14 cellular contexts compared by ENCODE assay signal in the genomic region with DNA sequence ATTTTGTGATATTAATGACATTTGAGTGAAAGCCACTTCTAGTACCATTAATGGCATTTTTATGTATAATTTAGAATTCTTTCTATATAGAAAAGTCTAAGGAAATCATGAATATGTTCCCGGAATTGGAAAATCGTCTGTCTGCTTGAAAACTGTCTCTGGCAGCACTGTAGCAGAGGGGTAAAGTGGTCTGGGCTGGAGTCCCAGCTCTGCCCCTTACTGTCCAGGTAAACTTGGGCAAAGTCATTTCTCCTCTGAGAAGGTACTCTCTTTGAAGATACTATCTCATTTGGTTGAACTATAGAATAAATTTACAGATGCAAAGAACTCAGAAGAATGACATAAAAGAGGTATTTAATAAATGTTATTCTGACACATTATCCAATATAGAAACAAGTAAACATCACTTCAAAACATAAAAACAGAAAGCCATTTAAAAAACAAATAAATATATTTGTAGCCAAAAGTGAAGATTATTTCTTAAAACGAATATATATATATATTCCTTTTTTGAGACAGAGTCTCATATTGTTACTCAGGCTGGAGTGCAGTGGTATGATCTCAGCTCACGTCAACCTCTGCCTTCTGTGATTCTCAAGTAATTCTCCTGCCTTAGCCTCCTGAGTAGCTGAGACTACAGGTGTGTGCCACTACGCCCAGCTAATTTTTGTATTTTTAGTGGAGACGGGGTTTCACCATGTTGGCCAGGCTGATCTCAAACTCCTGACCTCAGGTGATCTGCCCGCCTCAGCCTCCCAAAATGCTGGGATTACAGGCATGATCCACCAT.
DNase-seq lines count a peak whose midpoint lies in the region; ATAC-seq and TF ChIP-seq lines count a peak whose summit lies in the region.
"Had no signal": no experiment of that assay in that cellular context is flagged by ENCODE, and none has a peak within 500 bp of the region (broad histone marks: within the 10 kb centered on the region; RNA-seq: fewer than 3 reads in every experiment).

No MANE protein-coding gene starts in this region.

- no peak for TF ChIP-seq POLR2A in NB4 (IDR thresholded peaks at IDR 0.05; ENCODE audit: extremely low read depth, insufficient read length)

- no peaks in the 10 kb centered on the region for H3K9me3 Mint-ChIP-seq in T-helper 2 cell treated with Interferon-gamma antibody and Interleukin-4, amounts not matched to agents 5 μg/mL and 100 μg/mL, for 36 hours
- H3K9me3 Mint-ChIP-seq in activated naive CD8-positive, alpha-beta T cell treated with anti-CD3 and anti-CD28 coated beads, Interleukin-2, amount 50 U/mL, for 24 hours, result no peaks in the 10 kb centered on the region
- H3K9me3 Mint-ChIP-seq in stimulated activated memory B cell treated with anti-CD40 and anti-IgM and Interleukin-4, amounts not matched to agents 10 μg/mL and 1 μg/mL and 100 μg/mL, for 72 hours, result no peaks in the 10 kb centered on the region
- no peaks in the 10 kb centered on the region for H3K9me3 Mint-ChIP-seq in progenitor cell of endocrine pancreas (ENCODE audit: low read depth)

- H3K4me3 ChIP-seq in NB4 (ENCODE audit: low read depth, low read length), result no peak overlapping the region
- H3K4me3 ChIP-seq: PC-9 had no signal

- H3K27me3 Mint-ChIP-seq in T-helper 2 cell treated with Interferon-gamma antibody and Interleukin-4, amounts not matched to agents 5 μg/mL and 100 μg/mL, for 36 hours (ENCODE audit: low read depth), result no peaks in the 10 kb centered on the region
- no peaks in the 10 kb centered on the region for H3K27me3 Mint-ChIP-seq in activated naive CD8-positive, alpha-beta T cell treated with anti-CD3 and anti-CD28 coated beads, Interleukin-2, amount 50 U/mL, for 24 hours
- H3K27me3 Mint-ChIP-seq in stimulated activated memory B cell treated with anti-CD40 and anti-IgM and Interleukin-4, amounts not matched to agents 10 μg/mL and 1 μg/mL and 100 μg/mL, for 72 hours, result no peaks in the 10 kb centered on the region
- H3K27me3 Mint-ChIP-seq in progenitor cell of endocrine pancreas, result no peaks in the 10 kb centered on the region

- H3K36me3 Mint-ChIP-seq in T-helper 2 cell treated with Interferon-gamma antibody and Interleukin-4, amounts not matched to agents 5 μg/mL and 100 μg/mL, for 36 hours (ENCODE audit: low read depth), result no peaks in the 10 kb centered on the region
- H3K36me3 Mint-ChIP-seq in activated naive CD8-positive, alpha-beta T cell treated with anti-CD3 and anti-CD28 coated beads, Interleukin-2, amount 50 U/mL, for 24 hours (ENCODE audit: low read depth), result no peaks in the 10 kb centered on the region
- H3K36me3 Mint-ChIP-seq in stimulated activated memory B cell treated with anti-CD40 and anti-IgM and Interleukin-4, amounts not matched to agents 10 μg/mL and 1 μg/mL and 100 μg/mL, for 72 hours, result no peaks in the 10 kb centered on the region
- H3K36me3 Mint-ChIP-seq in progenitor cell of endocrine pancreas (ENCODE audit: insufficient read depth), result no peaks in the 10 kb centered on the region

- H3K4me1 Mint-ChIP-seq in T-helper 2 cell treated with Interferon-gamma antibody and Interleukin-4, amounts not matched to agents 5 μg/mL and 100 μg/mL, for 36 hours (ENCODE audit: low read depth), result peaks cover 69% of the 10 kb centered on the region
- peaks cover 72% of the 10 kb centered on the region for H3K4me1 Mint-ChIP-seq in activated naive CD8-positive, alpha-beta T cell treated with anti-CD3 and anti-CD28 coated beads, Interleukin-2, amount 50 U/mL, for 24 hours
- H3K4me1 Mint-ChIP-seq in stimulated activated memory B cell treated with anti-CD40 and anti-IgM and Interleukin-4, amounts not matched to agents 10 μg/mL and 1 μg/mL and 100 μg/mL, for 72 hours, result peaks cover 71% of the 10 kb centered on the region
- peaks cover 2% of the 10 kb centered on the region for H3K4me1 Mint-ChIP-seq in progenitor cell of endocrine pancreas (ENCODE audit: low read depth)

- ATAC-seq in activated naive CD8-positive, alpha-beta T cell treated with anti-CD3 and anti-CD28 coated beads, Interleukin-2, amount 50 U/mL, for 24 hours, result no peak
- no peak for ATAC-seq in stimulated activated memory B cell treated with anti-CD40 and anti-IgM and Interleukin-4, amounts not matched to agents 10 μg/mL and 1 μg/mL and 100 μg/mL, for 72 hours
- ATAC-seq in HG03135 (IDR thresholded peaks at IDR 0.05; ENCODE audit: unreplicated experiment), result no peak

- peak overlapping the region; percentile 86 for H3K4me3 Mint-ChIP-seq in T-helper 2 cell treated with Interferon-gamma antibody and Interleukin-4, amounts not matched to agents 5 μg/mL and 100 μg/mL, for 36 hours
- H3K4me3 Mint-ChIP-seq in activated naive CD8-positive, alpha-beta T cell treated with anti-CD3 and anti-CD28 coated beads, Interleukin-2, amount 50 U/mL, for 24 hours, result peak overlapping the region; percentile 81
- H3K4me3 Mint-ChIP-seq in stimulated activated memory B cell treated with anti-CD40 and anti-IgM and Interleukin-4, amounts not matched to agents 10 μg/mL and 1 μg/mL and 100 μg/mL, for 72 hours, result peak overlapping the region; percentile 41
- H3K4me3 Mint-ChIP-seq in progenitor cell of endocrine pancreas (ENCODE audit: low read depth), result no peak overlapping the region

- H3K27ac Mint-ChIP-seq in T-helper 2 cell treated with Interferon-gamma antibody and Interleukin-4, amounts not matched to agents 5 μg/mL and 100 μg/mL, for 36 hours, result peak overlapping the region; percentile 98
- H3K27ac Mint-ChIP-seq in activated naive CD8-positive, alpha-beta T cell treated with anti-CD3 and anti-CD28 coated beads, Interleukin-2, amount 50 U/mL, for 24 hours, result peak overlapping the region; percentile 93
- H3K27ac Mint-ChIP-seq in stimulated activated memory B cell treated with anti-CD40 and anti-IgM and Interleukin-4, amounts not matched to agents 10 μg/mL and 1 μg/mL and 100 μg/mL, for 72 hours, result peak overlapping the region; percentile 94
- no peak overlapping the region for H3K27ac Mint-ChIP-seq in progenitor cell of endocrine pancreas

- no peak for DNase-seq in T-helper 2 cell treated with Interferon-gamma antibody and Interleukin-4, amounts not matched to agents 5 μg/mL and 100 μg/mL, for 36 hours (ENCODE audit: low spot score)
- DNase-seq in T-helper 2 cell, result no peak
- DNase-seq in NB4 (ENCODE audit: low read depth), result peak; percentile 26
- no peak for DNase-seq in activated naive CD8-positive, alpha-beta T cell treated with anti-CD3 and anti-CD28 coated beads, Interleukin-2, amount 50 U/mL, for 24 hours
- no peak for DNase-seq in progenitor cell of endocrine pancreas (ENCODE audit: low spot score, unreplicated experiment)
- DNase-seq in NCI-H1694 (lab: John Stamatoyannopoulos, UW), result no peak
- DNase-seq: activated CD8-positive, alpha-beta memory T cell treated with anti-CD3 and anti-CD28 coated beads, Interleukin-2, amount 50 U/mL, for 48 hours; DMS79; hypothalamus; midbrain; PC-9; substantia nigra had no signal

- TF ChIP-seq CTCF in NB4 (IDR thresholded peaks at IDR 0.05; ENCODE audit: low read depth, low read length) (no peak), progenitor cell of endocrine pancreas (IDR thresholded peaks at IDR 0.05; ENCODE audit: unreplicated experiment) (no peak)
